10 cellular contexts compared by ENCODE assay signal in genomic region chr15:89486726-89487050, GRCh38. TPM values are rescaled to one million over a fixed set of nuclear protein-coding genes. Genes with fewer than 3 reads are reported as not detected.
A peak's percentile ranks its signal among the peaks of the same experiment; 100 is the strongest.
DNase-seq lines count a peak whose midpoint lies in the region; ATAC-seq, FAIRE-seq and TF ChIP-seq lines count a peak whose summit lies in the region.
"Had no signal": no experiment of that assay in that cellular context is flagged by ENCODE, and none has a peak within 500 bp of the region (broad histone marks: within the 10 kb centered on the region; RNA-seq: fewer than 3 reads in every experiment).

No MANE protein-coding gene starts in this region.

- H3K36me3 ChIP-seq in CD8-positive, alpha-beta memory T cell (ENCODE audit: insufficient read depth, low read length) = no peaks in the 10 kb centered on the region
- H3K36me3 ChIP-seq in neuronal stem cell (replicated peaks in 1 of 2; ENCODE audit: control insufficient read depth in 2 of 2, insufficient read depth in 2 of 2, low read length in 2 of 2) (no peaks in the 10 kb centered on the region), kidney (ENCODE audit: control insufficient read depth in 1 of 2, insufficient read depth in 2 of 2, low read length in 2 of 2) (no peaks in the 10 kb centered on the region)
- H3K36me3 ChIP-seq: neutrophil had no signal

- H3K4me1 ChIP-seq in CD8-positive, alpha-beta memory T cell (ENCODE audit: insufficient read depth, low read length) = no peaks in the 10 kb centered on the region
- H3K4me1 ChIP-seq in neuronal stem cell (ENCODE audit: control insufficient read depth in 2 of 2, insufficient read depth in 1 of 2, low read depth in 1 of 2, low read length in 2 of 2) = peaks cover 0 to 3% of the 10 kb centered on the region in 2 donors
- peaks cover 0 to 3% of the 10 kb centered on the region in 2 donors for H3K4me1 ChIP-seq in kidney (ENCODE audit: control insufficient read depth in 1 of 2, insufficient read depth in 1 of 2, low read depth in 1 of 2, low read length in 2 of 2)

- no peak overlapping the region for H3K27ac Mint-ChIP-seq in CD8-positive, alpha-beta memory T cell
- H3K27ac Mint-ChIP-seq in activated T-helper 17 cell treated with anti-CD3 and anti-CD28 coated beads, Interleukin-2, amount 50 U/mL, for 72 hours = no peak overlapping the region

- peak overlapping the region in 5 of 7 donors; percentile 27 to 85 (median 50) for H3K4me3 Mint-ChIP-seq in CD8-positive, alpha-beta memory T cell
- peak overlapping the region; percentile 31 for H3K4me3 Mint-ChIP-seq in activated T-helper 17 cell treated with anti-CD3 and anti-CD28 coated beads, Interleukin-2, amount 50 U/mL, for 72 hours

- H3K4me1 Mint-ChIP-seq in CD8-positive, alpha-beta memory T cell = peaks cover 5 to 14% (median 13%) of the 10 kb centered on the region in 3 donors
- H3K4me1 Mint-ChIP-seq in activated T-helper 17 cell treated with anti-CD3 and anti-CD28 coated beads, Interleukin-2, amount 50 U/mL, for 72 hours = peaks cover 5% of the 10 kb centered on the region

- peak overlapping the region; percentile 71 for H3K18ac ChIP-seq in neuronal stem cell (ENCODE audit: low read length)

- no peak overlapping the region for H4K8ac ChIP-seq in neuronal stem cell (ENCODE audit: low read depth, low read length)

- H3K23ac ChIP-seq in neuronal stem cell (ENCODE audit: low read depth, low read length, poor library complexity) = peak overlapping the region; percentile 85

- H3K4me3 ChIP-seq in CD8-positive, alpha-beta memory T cell (ENCODE audit: low read length) = no peak overlapping the region
- no peak overlapping the region for H3K4me3 ChIP-seq in neuronal stem cell (ENCODE audit: low read length in 2 of 2)
- no peak overlapping the region for H3K4me3 ChIP-seq in kidney (ENCODE audit: low read length in 2 of 2)

- intact Hi-C loops in kidney (cut with DNase I) = no loop called here

- DNase-seq in CD8-positive, alpha-beta memory T cell = peak in 3 of 5 donors; percentile 12 to 28 (median 17)
- peak; percentile 78 for DNase-seq in NCI-H69 (lab: John Stamatoyannopoulos, UW)
- DNase-seq in neuronal stem cell (ENCODE audit: low spot score) = no peak
- DNase-seq in kidney = no peak
- DNase-seq in NK-92 treated with Interleukin-12 subunit alpha and Interleukin-12 subunit beta, amount 100 ng/mL, for 24 hours (lab: John Stamatoyannopoulos, UW) = no peak
- no peak for DNase-seq in mucosa of gallbladder (ENCODE audit: low spot score)
- DNase-seq in DMS153 treated with DMSO at 0.1 percent for 48 hours (lab: John Stamatoyannopoulos, UW; ENCODE audit: unreplicated experiment) = no peak
- DNase-seq: HCEC 1CT had no signal

- CTCF ChIA-PET in CD8-positive, alpha-beta memory T cell (lab: Charles Lee) = no interaction called here

- peak overlapping the region; percentile 23 for H3K4ac ChIP-seq in neuronal stem cell (ENCODE audit: low read length)

- no peak overlapping the region for H2AFZ ChIP-seq in neuronal stem cell (ENCODE audit: low read length)

- ATAC-seq in activated T-helper 17 cell treated with anti-CD3 and anti-CD28 coated beads, Interleukin-2, amount 50 U/mL, for 72 hours (replicated peaks) = peak; percentile 52

- H4K91ac ChIP-seq in neuronal stem cell (ENCODE audit: low read depth, low read length, poor library complexity) = no peak overlapping the region

- peak overlapping the region; percentile 2 for H3K4me2 ChIP-seq in neuronal stem cell (ENCODE audit: insufficient read depth, low read length, poor library complexity, severe bottlenecking)

- no peak overlapping the region for H2BK5ac ChIP-seq in neuronal stem cell (ENCODE audit: low read length)

- H2AK5ac ChIP-seq in neuronal stem cell (ENCODE audit: low read depth, low read length) = no peak overlapping the region

- no peak overlapping the region for H2BK15ac ChIP-seq in neuronal stem cell (ENCODE audit: low read length)

- H3K27me3 Mint-ChIP-seq in CD8-positive, alpha-beta memory T cell = peaks cover 17 to 69% of the 10 kb centered on the region in 2 donors
- H3K27me3 Mint-ChIP-seq in activated T-helper 17 cell treated with anti-CD3 and anti-CD28 coated beads, Interleukin-2, amount 50 U/mL, for 72 hours = peaks cover 53% of the 10 kb centered on the region

- H3K27ac ChIP-seq in CD8-positive, alpha-beta memory T cell (ENCODE audit: low read depth, low read length) = no peak overlapping the region
- no peak overlapping the region for H3K27ac ChIP-seq in neuronal stem cell (replicated peaks; ENCODE audit: low read length)
- H3K27ac ChIP-seq in kidney (ENCODE audit: low read depth in 2 of 2, low read length in 2 of 2) = no peak overlapping the region
- H3K27ac ChIP-seq: neutrophil had no signal

- POLR2A ChIA-PET in CD8-positive, alpha-beta memory T cell (lab: Charles Lee) = no interaction called here

- H2BK120ac ChIP-seq in neuronal stem cell (ENCODE audit: low read depth, low read length) = no peak overlapping the region

- FAIRE-seq in kidney (lab: Jason Lieb, UNC) = no peak

- no peak overlapping the region for H3K14ac ChIP-seq in neuronal stem cell (ENCODE audit: low read length)

- no peaks in the 10 kb centered on the region for H3K9me3 ChIP-seq in CD8-positive, alpha-beta memory T cell (ENCODE audit: low read length)
- peaks cover 0 to 5% of the 10 kb centered on the region in 2 donors for H3K9me3 ChIP-seq in neuronal stem cell (replicated peaks in 1 of 2; ENCODE audit: control insufficient read depth in 2 of 2, insufficient read depth in 1 of 2, low read depth in 1 of 2, low read length in 2 of 2)
- H3K9me3 ChIP-seq in kidney (ENCODE audit: control insufficient read depth in 1 of 2, low read length in 2 of 2) = no peaks in the 10 kb centered on the region
- H3K9me3 ChIP-seq: neutrophil had no signal

- peaks cover 2% of the 10 kb centered on the region for H3K79me1 ChIP-seq in neuronal stem cell (ENCODE audit: low read depth, low read length)

- WGBS in neuronal stem cell (ENCODE audit: extremely low coverage in 2 of 2, insufficient read length in 2 of 2, insufficient replicate concordance in 1 of 2), 2 donors = no CpG with 5 or more reads among the region's 24 CpGs

- peaks cover 0 to 3% (median 1%) of the 10 kb centered on the region in 3 donors for H3K36me3 Mint-ChIP-seq in CD8-positive, alpha-beta memory T cell
- H3K36me3 Mint-ChIP-seq in activated T-helper 17 cell treated with anti-CD3 and anti-CD28 coated beads, Interleukin-2, amount 50 U/mL, for 72 hours (ENCODE audit: low read depth) = no peaks in the 10 kb centered on the region

- H2BK12ac ChIP-seq in neuronal stem cell (ENCODE audit: low read length) = peak overlapping the region; percentile 6

- H3K9me3 Mint-ChIP-seq in CD8-positive, alpha-beta memory T cell = no peaks in the 10 kb centered on the region
- no peaks in the 10 kb centered on the region for H3K9me3 Mint-ChIP-seq in activated T-helper 17 cell treated with anti-CD3 and anti-CD28 coated beads, Interleukin-2, amount 50 U/mL, for 72 hours

- TF ChIP-seq CTCF in kidney (IDR thresholded peaks at IDR 0.05; ENCODE audit: borderline replicate concordance, extremely low read depth, insufficient read depth) = no peak

- peak overlapping the region; percentile 44 for H3K9ac ChIP-seq in neuronal stem cell (ENCODE audit: low read depth, low read length, poor library complexity)
- no peak overlapping the region for H3K9ac ChIP-seq in kidney (ENCODE audit: low read length in 2 of 2)

- no peaks in the 10 kb centered on the region for H3K27me3 ChIP-seq in CD8-positive, alpha-beta memory T cell (ENCODE audit: insufficient read depth, low read length, poor library complexity, severe bottlenecking)
- peaks cover 0 to 41% (median 21%) of the 10 kb centered on the region in 3 experiments for H3K27me3 ChIP-seq in neuronal stem cell (ENCODE audit: control insufficient read depth in 3 of 3, insufficient read depth in 3 of 3, low read depth in 1 of 3, low read length in 3 of 3)

RNA-seq across cellular contexts. Expression of gene RHCG, which starts 9.7 kb away (rescaled TPM):
- total RNA-seq in CD8-positive, alpha-beta memory T cell = not detected
- polyA plus RNA-seq in CD8-positive, alpha-beta memory T cell = not detected
- total RNA-seq in activated T-helper 17 cell treated with anti-CD3 and anti-CD28 coated beads, Interleukin-2, amount 50 U/mL, for 72 hours = not detected
- polyA plus RNA-seq in neuronal stem cell (2013, experiment 1 of 2) = not detected
- polyA plus RNA-seq in neuronal stem cell (2013, experiment 2 of 2) = not detected
- total RNA-seq in kidney = 1.5 TPM
- 373 TPM for polyA plus RNA-seq in kidney (ENCODE audit: insufficient read depth, low read depth, low replicate concordance)
- total RNA-seq in mucosa of gallbladder = not detected

Comparison
In these comparisons a context has a peak if more than half of its experiments do, and no peak if none do; other contexts are left out.
1. DNase-seq: peak in CD8-positive, alpha-beta memory T cell (3 of 5) and NCI-H69 (single experiment); none in neuronal stem cell (single experiment), kidney (single experiment), NK-92 treated with Interleukin-12 subunit alpha and Interleukin-12 subunit beta, amount 100 ng/mL, for 24 hours (single experiment), mucosa of gallbladder (single experiment) and DMS153 treated with DMSO at 0.1 percent for 48 hours (single experiment).